ENCODE assay signal across 1 cellular context in the genomic region with DNA sequence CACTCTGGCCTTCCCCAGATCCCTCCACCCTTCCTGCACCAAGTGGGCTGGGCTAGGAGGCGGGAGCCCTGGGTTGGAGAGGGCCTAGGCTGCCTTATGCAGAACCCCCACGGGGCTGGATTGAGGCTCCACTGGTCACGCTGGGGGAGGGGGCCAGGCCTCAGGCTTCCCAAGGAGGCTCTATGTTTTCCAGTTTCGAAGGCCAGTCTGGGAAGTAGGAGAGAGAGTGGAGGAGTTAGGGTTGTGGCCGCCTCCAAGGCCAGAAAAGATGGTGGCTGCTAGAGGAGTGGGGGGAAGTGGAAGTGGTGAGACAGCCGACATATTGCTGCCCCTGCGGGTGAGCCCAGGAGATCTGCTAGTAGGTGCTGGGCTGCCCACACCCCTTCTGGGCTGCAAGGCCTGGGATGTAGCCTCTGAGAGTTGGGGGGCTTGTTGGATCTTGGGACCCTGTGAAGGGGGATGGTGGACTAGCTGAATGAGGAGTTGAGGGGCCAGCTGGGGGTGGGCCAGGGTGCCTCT.
TF ChIP-seq lines count a peak whose summit lies in the region.

No MANE protein-coding gene starts in this region.

TF ChIP-seq in HCT116, 20 proteins besides CTCF, POLR2A, EP300 and RAD21 (continued from another document):
- TF ChIP-seq, protein P1, sequence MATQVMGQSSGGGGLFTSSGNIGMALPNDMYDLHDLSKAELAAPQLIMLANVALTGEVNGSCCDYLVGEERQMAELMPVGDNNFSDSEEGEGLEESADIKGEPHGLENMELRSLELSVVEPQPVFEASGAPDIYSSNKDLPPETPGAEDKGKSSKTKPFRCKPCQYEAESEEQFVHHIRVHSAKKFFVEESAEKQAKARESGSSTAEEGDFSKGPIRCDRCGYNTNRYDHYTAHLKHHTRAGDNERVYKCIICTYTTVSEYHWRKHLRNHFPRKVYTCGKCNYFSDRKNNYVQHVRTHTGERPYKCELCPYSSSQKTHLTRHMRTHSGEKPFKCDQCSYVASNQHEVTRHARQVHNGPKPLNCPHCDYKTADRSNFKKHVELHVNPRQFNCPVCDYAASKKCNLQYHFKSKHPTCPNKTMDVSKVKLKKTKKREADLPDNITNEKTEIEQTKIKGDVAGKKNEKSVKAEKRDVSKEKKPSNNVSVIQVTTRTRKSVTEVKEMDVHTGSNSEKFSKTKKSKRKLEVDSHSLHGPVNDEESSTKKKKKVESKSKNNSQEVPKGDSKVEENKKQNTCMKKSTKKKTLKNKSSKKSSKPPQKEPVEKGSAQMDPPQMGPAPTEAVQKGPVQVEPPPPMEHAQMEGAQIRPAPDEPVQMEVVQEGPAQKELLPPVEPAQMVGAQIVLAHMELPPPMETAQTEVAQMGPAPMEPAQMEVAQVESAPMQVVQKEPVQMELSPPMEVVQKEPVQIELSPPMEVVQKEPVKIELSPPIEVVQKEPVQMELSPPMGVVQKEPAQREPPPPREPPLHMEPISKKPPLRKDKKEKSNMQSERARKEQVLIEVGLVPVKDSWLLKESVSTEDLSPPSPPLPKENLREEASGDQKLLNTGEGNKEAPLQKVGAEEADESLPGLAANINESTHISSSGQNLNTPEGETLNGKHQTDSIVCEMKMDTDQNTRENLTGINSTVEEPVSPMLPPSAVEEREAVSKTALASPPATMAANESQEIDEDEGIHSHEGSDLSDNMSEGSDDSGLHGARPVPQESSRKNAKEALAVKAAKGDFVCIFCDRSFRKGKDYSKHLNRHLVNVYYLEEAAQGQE (IDR thresholded peaks at IDR 0.05; ENCODE audit: low read depth), result no peak
- TF ChIP-seq EGR1 (IDR thresholded peaks at IDR 0.05; ENCODE audit: low read depth) (no peak), ELF1 (IDR thresholded peaks at IDR 0.05; ENCODE audit: borderline replicate concordance, low read depth) (no peak)
- TF ChIP-seq, protein P2, sequence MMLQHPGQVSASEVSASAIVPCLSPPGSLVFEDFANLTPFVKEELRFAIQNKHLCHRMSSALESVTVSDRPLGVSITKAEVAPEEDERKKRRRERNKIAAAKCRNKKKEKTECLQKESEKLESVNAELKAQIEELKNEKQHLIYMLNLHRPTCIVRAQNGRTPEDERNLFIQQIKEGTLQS (IDR thresholded peaks at IDR 0.05), result no peak
